ENCODE assay signal across 7 cellular contexts in genomic region chr14:69612014-69612758, GRCh38. TPM values are rescaled to one million over a fixed set of nuclear protein-coding genes. Genes with fewer than 3 reads are reported as not detected.
A peak's percentile ranks its signal among the peaks of the same experiment; 100 is the strongest.
DNase-seq lines count a peak whose midpoint lies in the region; ATAC-seq, FAIRE-seq and TF ChIP-seq lines count a peak whose summit lies in the region.

No MANE protein-coding gene starts in this region.

- H3K79me2 ChIP-seq in OCI-LY3 (ENCODE audit: low read length): peaks cover 43% of the 10 kb centered on the region

- peak; percentile 48 for DNase-seq in activated naive CD4-positive, alpha-beta T cell treated with anti-CD3 and anti-CD28 coated beads, Interleukin-2, amount 50 U/mL, for 16 hours
- DNase-seq in cardiac muscle cell (ENCODE audit: low read depth in 1 of 2, low spot score in 1 of 2): peak in 1 of 2 donors; percentile 28
- peak; percentile 27 to 75 (median 44) for DNase-seq in pancreas

- H3K36me3 ChIP-seq in OCI-LY3 (replicated peaks; ENCODE audit: low read depth, low read length): peaks cover 5% of the 10 kb centered on the region
- no peaks in the 10 kb centered on the region for H3K36me3 ChIP-seq in cardiac muscle cell
- no peaks in the 10 kb centered on the region for H3K36me3 ChIP-seq in pancreas

- FAIRE-seq in pancreas (lab: Jason Lieb, UNC): no peak

- H2AFZ ChIP-seq in OCI-LY3 (ENCODE audit: low read depth, low read length): 0 out of 2 replicates have a peak overlapping the region, but pooled peaks have one; percentile 24

- H3K27me3 ChIP-seq in OCI-LY3 (ENCODE audit: low read depth, low read length) (no peaks in the 10 kb centered on the region), cardiac muscle cell (no peaks in the 10 kb centered on the region), pancreas (no peaks in the 10 kb centered on the region)

- H3K9me3 ChIP-seq in OCI-LY3 (ENCODE audit: insufficient read depth, low read length) (no peaks in the 10 kb centered on the region), cardiac muscle cell (ENCODE audit: low read depth) (no peaks in the 10 kb centered on the region), pancreas (no peaks in the 10 kb centered on the region)

- peak overlapping the region; percentile 97 for H3K4me2 ChIP-seq in OCI-LY3 (ENCODE audit: low read length)

- H3K4me1 ChIP-seq in OCI-LY3 (ENCODE audit: low read length) (peaks cover 55% of the 10 kb centered on the region), cardiac muscle cell (ENCODE audit: low read depth) (peaks cover 41% of the 10 kb centered on the region), pancreas (peaks cover 18 to 42% (median 38%) of the 10 kb centered on the region in 3 donors)

- intact Hi-C loops in pancreas (cut with DNase I): no loop called here

- WGBS in pancreas, 2 donors: 1% methylated on average over 38 to 47 of the region's 47 CpGs

- H3K27ac ChIP-seq in OCI-LY3 (ENCODE audit: low read length) (peak overlapping the region; percentile 96), cardiac muscle cell (peak overlapping the region; percentile 93), pancreas (peak overlapping the region; percentile 85 to 94 (median 90))

- TF ChIP-seq CTCF in OCI-LY3 (IDR thresholded peaks at IDR 0.05; ENCODE audit: low read depth, low read length) (no peak), cardiac muscle cell (IDR thresholded peaks at IDR 0.05; ENCODE audit: low read depth, low read length) (no peak), pancreas (IDR thresholded peaks at IDR 0.05) (no peak)

- H4K20me1 ChIP-seq in OCI-LY3 (ENCODE audit: insufficient read depth, low read length): 0 out of 2 replicates have a peak, but pooled peaks cover under 1% of the 10 kb centered on the region

- H3K9ac ChIP-seq in OCI-LY3 (ENCODE audit: low read length): peak overlapping the region; percentile 99

- H3K4me3 ChIP-seq in OCI-LY3 (ENCODE audit: low read length) (peak overlapping the region; percentile 97), cardiac muscle cell (peak overlapping the region; percentile 90), pancreas (peak overlapping the region; percentile 58 to 77 (median 71))

- ATAC-seq in GM18867 (IDR thresholded peaks at IDR 0.05; ENCODE audit: unreplicated experiment): peak; percentile 18
- ATAC-seq in HG03045 (IDR thresholded peaks at IDR 0.05; ENCODE audit: unreplicated experiment): peak; percentile 16
- ATAC-seq in pancreas: peak; percentile 21 to 41 (median 30)
- no peak for ATAC-seq in GM19328 (IDR thresholded peaks at IDR 0.05; ENCODE audit: unreplicated experiment)

RNA-seq across cellular contexts. Expression of gene SUSD6, which starts 0.8 kb away (rescaled TPM):
- total RNA-seq in cardiac muscle cell (12.1 and 14.7 TPM in 2 replicates), pancreas (10 to 100 TPM; 17.8 to 41.9 (median 22.8) TPM)
- polyA plus RNA-seq in cardiac muscle cell (8.7 TPM in 2 replicates), pancreas (10 to 100 TPM in 1 of 2 donors, 1 to 10 TPM in 1; 8.9 to 12.2 TPM)

RNA-seq across cellular contexts. Expression of gene CCDC177, which starts 37.5 kb away (rescaled TPM):
- total RNA-seq in cardiac muscle cell (0.07 TPM in 1 of 2 replicates, not detected in the other), pancreas (not detected)
- polyA plus RNA-seq in cardiac muscle cell (not detected in 2 replicates), pancreas (not detected)
